Comparison of ENCODE assay signal across 8 cellular contexts in the genomic region with DNA sequence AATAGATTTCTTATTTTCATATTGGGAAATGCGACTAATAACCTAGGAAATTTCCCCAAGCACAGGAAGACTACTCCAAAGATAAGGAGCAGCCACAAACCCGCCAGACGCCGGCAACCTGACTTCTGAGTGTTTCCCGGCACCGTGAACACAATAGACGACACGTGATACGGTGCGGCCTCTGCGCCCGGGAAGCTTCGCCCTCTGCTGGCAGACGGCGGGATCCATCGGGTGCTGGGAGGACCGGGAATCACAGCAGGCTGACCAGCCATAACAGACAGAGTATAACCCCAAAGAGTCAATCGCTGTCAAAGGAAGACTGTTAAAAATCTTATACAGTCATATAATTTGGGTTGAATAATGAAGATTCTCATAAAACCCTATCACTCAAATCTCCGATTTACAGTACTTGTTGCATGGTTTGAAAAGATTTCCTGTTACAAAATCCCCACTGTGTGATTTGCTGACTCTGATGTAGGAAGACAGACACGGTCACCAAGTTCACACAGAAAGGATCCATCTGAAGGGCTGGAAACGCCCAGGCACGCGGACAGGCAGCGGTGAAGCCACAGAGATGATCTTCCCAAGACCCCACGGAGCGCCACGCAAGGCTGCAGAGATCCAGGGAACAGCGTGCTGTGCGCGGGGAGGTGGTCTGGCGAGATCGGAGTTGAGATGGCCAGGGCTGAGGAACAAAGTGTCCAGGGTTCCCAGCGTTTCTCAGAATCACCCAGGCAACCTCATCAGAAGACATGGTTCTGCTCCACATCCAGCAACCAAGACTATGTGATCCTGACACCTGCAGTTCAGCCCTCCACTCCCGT.
DNase-seq lines count a peak whose midpoint lies in the region; ATAC-seq lines count a peak whose summit lies in the region.

No MANE protein-coding gene starts in this region.

- H3K4me3 Mint-ChIP-seq in naive thymus-derived CD8-positive, alpha-beta T cell: peak overlapping the region; percentile 20 to 65 (median 52)
- peak overlapping the region; percentile 40 for H3K4me3 Mint-ChIP-seq in stimulated activated memory B cell treated with anti-CD40 and anti-IgM and Interleukin-4, amounts not matched to agents 10 μg/mL and 1 μg/mL and 100 μg/mL, for 72 hours

- H3K27ac Mint-ChIP-seq in naive thymus-derived CD8-positive, alpha-beta T cell: peak overlapping the region; percentile 24 to 86 (median 61)
- H3K27ac Mint-ChIP-seq in stimulated activated memory B cell treated with anti-CD40 and anti-IgM and Interleukin-4, amounts not matched to agents 10 μg/mL and 1 μg/mL and 100 μg/mL, for 72 hours: peak overlapping the region; percentile 60

- no peaks in the 10 kb centered on the region for H3K9me3 Mint-ChIP-seq in naive thymus-derived CD8-positive, alpha-beta T cell
- H3K9me3 Mint-ChIP-seq in stimulated activated memory B cell treated with anti-CD40 and anti-IgM and Interleukin-4, amounts not matched to agents 10 μg/mL and 1 μg/mL and 100 μg/mL, for 72 hours: no peaks in the 10 kb centered on the region

- peak; percentile 92 for DNase-seq in DMS 273 (lab: John Stamatoyannopoulos, UW; ENCODE audit: unreplicated experiment)
- DNase-seq in HuH-7 (ENCODE audit: low spot score): peak; percentile 93
- peak; percentile 86 for DNase-seq in OCI-M1 (lab: John Stamatoyannopoulos, UW)
- peak; percentile 90 for DNase-seq in activated T-cell treated with anti-CD3 and anti-CD28 coated beads, Interleukin-2, amount 50 U/mL, for 48 hours
- DNase-seq in fibroblast of gingiva (ENCODE audit: low read depth): peak; percentile 69
- peak; percentile 47 to 83 (median 66) for DNase-seq in naive thymus-derived CD8-positive, alpha-beta T cell

- peak; percentile 99 for ATAC-seq in GM21529 (IDR thresholded peaks at IDR 0.05; ENCODE audit: unreplicated experiment)
- ATAC-seq in naive thymus-derived CD8-positive, alpha-beta T cell: peak; percentile 96 to 99
- ATAC-seq in stimulated activated memory B cell treated with anti-CD40 and anti-IgM and Interleukin-4, amounts not matched to agents 10 μg/mL and 1 μg/mL and 100 μg/mL, for 72 hours: peak; percentile 91

- peaks cover 0 to 20% (median 0%) of the 10 kb centered on the region in 3 donors for H3K36me3 Mint-ChIP-seq in naive thymus-derived CD8-positive, alpha-beta T cell
- H3K36me3 Mint-ChIP-seq in stimulated activated memory B cell treated with anti-CD40 and anti-IgM and Interleukin-4, amounts not matched to agents 10 μg/mL and 1 μg/mL and 100 μg/mL, for 72 hours: peaks cover 40% of the 10 kb centered on the region

- POLR2A ChIA-PET in naive thymus-derived CD8-positive, alpha-beta T cell (lab: Charles Lee): no interaction called here

- peaks cover 10 to 38% (median 25%) of the 10 kb centered on the region in 4 donors for H3K4me1 Mint-ChIP-seq in naive thymus-derived CD8-positive, alpha-beta T cell
- peaks cover 44% of the 10 kb centered on the region for H3K4me1 Mint-ChIP-seq in stimulated activated memory B cell treated with anti-CD40 and anti-IgM and Interleukin-4, amounts not matched to agents 10 μg/mL and 1 μg/mL and 100 μg/mL, for 72 hours

- H3K27me3 Mint-ChIP-seq in naive thymus-derived CD8-positive, alpha-beta T cell: no peaks in the 10 kb centered on the region
- H3K27me3 Mint-ChIP-seq in stimulated activated memory B cell treated with anti-CD40 and anti-IgM and Interleukin-4, amounts not matched to agents 10 μg/mL and 1 μg/mL and 100 μg/mL, for 72 hours: no peaks in the 10 kb centered on the region

Comparison
In these comparisons a context has a peak if more than half of its experiments do, and no peak if none do; other contexts are left out.
1. Peak in every context shown above with its lines: DNase-seq and ATAC-seq.